In genomic region chr6:112087916-112088315, GRCh38 we compare ENCODE assay signal across 11 cellular contexts. TPM values are rescaled to one million over a fixed set of nuclear protein-coding genes. Genes with fewer than 3 reads are reported as not detected.
A peak's percentile ranks its signal among the peaks of the same experiment; 100 is the strongest.
DNase-seq lines count a peak whose midpoint lies in the region; ATAC-seq and TF ChIP-seq lines count a peak whose summit lies in the region.
"Had no signal": no experiment of that assay in that cellular context is flagged by ENCODE, and none has a peak within 500 bp of the region (broad histone marks: within the 10 kb centered on the region; RNA-seq: fewer than 3 reads in every experiment).

No MANE protein-coding gene starts in this region.

- peaks cover 2% of the 10 kb centered on the region for H3K79me1 ChIP-seq in neuronal stem cell (ENCODE audit: low read depth, low read length)

- H3K4ac ChIP-seq in neuronal stem cell (ENCODE audit: low read length), result no peak overlapping the region

- ATAC-seq in GM21737 (IDR thresholded peaks at IDR 0.05; ENCODE audit: unreplicated experiment) (no peak), T-helper 17 cell (no peak)

- H3K4me2 ChIP-seq in BLaER1 treated with 17β-estradiol and CSF1 and Interleukin-3, amounts not matched to agents 10 nM and 100 nM, result peak overlapping the region; percentile 65 to 93 (median 85)
- H3K4me2 ChIP-seq in Loucy (ENCODE audit: low read depth, low read length, poor library complexity, severe bottlenecking), result peak overlapping the region; percentile 86
- H3K4me2 ChIP-seq in neuronal stem cell (ENCODE audit: insufficient read depth, low read length, poor library complexity, severe bottlenecking), result peak overlapping the region; percentile 75

- TF ChIP-seq CTCF in Loucy (conservative IDR thresholded peaks at IDR 0.05; ENCODE audit: low read length), result no peak

- H3K14ac ChIP-seq in neuronal stem cell (ENCODE audit: low read length), result no peak overlapping the region

- peak overlapping the region; percentile 72 to 88 (median 83) for H3K9ac ChIP-seq in BLaER1 treated with 17β-estradiol and CSF1 and Interleukin-3, amounts not matched to agents 10 nM and 100 nM
- H3K9ac ChIP-seq in Loucy (ENCODE audit: low read depth, low read length, poor library complexity, severe bottlenecking) (peak overlapping the region; percentile 74), endocrine pancreas (ENCODE audit: control insufficient read depth, insufficient read depth, low read length) (peak overlapping the region; percentile 42), neuronal stem cell (ENCODE audit: low read depth, low read length, poor library complexity) (no peak overlapping the region)

- no peak overlapping the region for H2AK5ac ChIP-seq in neuronal stem cell (ENCODE audit: low read depth, low read length)

- no peak overlapping the region for H2BK5ac ChIP-seq in neuronal stem cell (ENCODE audit: low read length)

- H3K4me1 Mint-ChIP-seq in T-helper 17 cell, result peaks cover 3% of the 10 kb centered on the region

- WGBS in neuronal stem cell (ENCODE audit: extremely low coverage in 2 of 2, insufficient read length in 2 of 2, insufficient replicate concordance in 1 of 2), 2 donors, result no CpG with 5 or more reads among the region's 7 CpGs

- H3K23ac ChIP-seq in neuronal stem cell (ENCODE audit: low read depth, low read length, poor library complexity), result no peak overlapping the region

- H3K9me2 ChIP-seq in Loucy (replicated peaks; ENCODE audit: low read depth, low read length), result no peaks in the 10 kb centered on the region

- peaks cover 0 to 24% (median 14%) of the 10 kb centered on the region in 11 experiments; a peak in 8 of 22 replicates for H3K36me3 ChIP-seq in BLaER1 treated with 17β-estradiol and CSF1 and Interleukin-3, amounts not matched to agents 10 nM and 100 nM
- H3K36me3 ChIP-seq in Loucy (ENCODE audit: insufficient read depth, low read length), result no peaks in the 10 kb centered on the region
- no peaks in the 10 kb centered on the region for H3K36me3 ChIP-seq in endocrine pancreas (ENCODE audit: control insufficient read depth, insufficient read depth, low read length)
- H3K36me3 ChIP-seq in neuronal stem cell (replicated peaks in 1 of 2; ENCODE audit: control insufficient read depth in 2 of 2, insufficient read depth in 2 of 2, low read length in 2 of 2), result peaks cover 1 to 26% of the 10 kb centered on the region in 2 donors

- no peaks in the 10 kb centered on the region for H3K9me3 ChIP-seq in BLaER1 treated with 17β-estradiol and CSF1 and Interleukin-3, amounts not matched to agents 10 nM and 100 nM (replicated peaks in 1 of 11)
- H3K9me3 ChIP-seq in Loucy (ENCODE audit: insufficient read depth, low read depth, low read length) (no peaks in the 10 kb centered on the region), endocrine pancreas (ENCODE audit: control insufficient read depth, low read length) (no peaks in the 10 kb centered on the region), neuronal stem cell (replicated peaks in 1 of 2; ENCODE audit: control insufficient read depth in 2 of 2, insufficient read depth in 1 of 2, low read depth in 1 of 2, low read length in 2 of 2) (peaks cover 0 to 5% of the 10 kb centered on the region in 2 donors), T-helper 17 cell (ENCODE audit: control insufficient read depth, low read length, poor library complexity, severe bottlenecking) (no peaks in the 10 kb centered on the region)

- no peaks in the 10 kb centered on the region for H3K27me3 ChIP-seq in BLaER1 treated with 17β-estradiol and CSF1 and Interleukin-3, amounts not matched to agents 10 nM and 100 nM
- H3K27me3 ChIP-seq in Loucy (ENCODE audit: insufficient read depth, low read length, poor library complexity, severe bottlenecking) (no peaks in the 10 kb centered on the region), endocrine pancreas (ENCODE audit: control insufficient read depth, insufficient read depth, low read length) (no peaks in the 10 kb centered on the region), neuronal stem cell (ENCODE audit: control insufficient read depth in 3 of 3, insufficient read depth in 3 of 3, low read depth in 1 of 3, low read length in 3 of 3) (peaks cover 0 to 2% (median 0%) of the 10 kb centered on the region in 3 experiments)

- peaks cover 5 to 17% (median 13%) of the 10 kb centered on the region in 10 experiments; a peak in 19 of 20 replicates for H3K4me1 ChIP-seq in BLaER1 treated with 17β-estradiol and CSF1 and Interleukin-3, amounts not matched to agents 10 nM and 100 nM
- peaks cover 11% of the 10 kb centered on the region for H3K4me1 ChIP-seq in Loucy (ENCODE audit: insufficient read depth, low read length, poor library complexity, severe bottlenecking)
- H3K4me1 ChIP-seq in endocrine pancreas (ENCODE audit: control insufficient read depth, insufficient read depth, low read length), result peaks cover 13% of the 10 kb centered on the region
- H3K4me1 ChIP-seq in neuronal stem cell (ENCODE audit: control insufficient read depth in 2 of 2, insufficient read depth in 1 of 2, low read depth in 1 of 2, low read length in 2 of 2), result peaks cover 2 to 4% of the 10 kb centered on the region in 2 donors

- no peak overlapping the region for H3K18ac ChIP-seq in neuronal stem cell (ENCODE audit: low read length)

- no peak overlapping the region for H4K91ac ChIP-seq in neuronal stem cell (ENCODE audit: low read depth, low read length, poor library complexity)

- no peak overlapping the region for H2BK15ac ChIP-seq in neuronal stem cell (ENCODE audit: low read length)

- no peak overlapping the region for H4K8ac ChIP-seq in neuronal stem cell (ENCODE audit: low read depth, low read length)

- H3K4me3 Mint-ChIP-seq in T-helper 17 cell, result no peak overlapping the region

- H3K27ac ChIP-seq in BLaER1 treated with 17β-estradiol and CSF1 and Interleukin-3, amounts not matched to agents 10 nM and 100 nM, result peak overlapping the region in 8 of 11 experiments; percentile 62 to 79 (median 74); a peak in 12 of 22 replicates
- H3K27ac ChIP-seq in neuronal stem cell (replicated peaks; ENCODE audit: low read length), result no peak overlapping the region

- no peaks in the 10 kb centered on the region for H3F3A ChIP-seq in Loucy (ENCODE audit: low read depth)

- H3K27me3 Mint-ChIP-seq in T-helper 17 cell, result peaks cover 33% of the 10 kb centered on the region

- H2AFZ ChIP-seq in Loucy (ENCODE audit: low read length) (peak overlapping the region; percentile 99), neuronal stem cell (ENCODE audit: low read length) (peak overlapping the region; percentile 92)

- no peaks in the 10 kb centered on the region for H4K20me1 ChIP-seq in BLaER1 treated with 17β-estradiol and CSF1 and Interleukin-3, amounts not matched to agents 10 nM and 100 nM
- peaks cover 4% of the 10 kb centered on the region for H4K20me1 ChIP-seq in Loucy (ENCODE audit: insufficient read depth, low read length, poor library complexity, severe bottlenecking)

- H3K79me2 ChIP-seq in Loucy (ENCODE audit: insufficient read depth, low read length), result peaks cover 5% of the 10 kb centered on the region; the same call in 1 of the 2 replicates

- no peaks in the 10 kb centered on the region for H3K36me3 Mint-ChIP-seq in T-helper 17 cell (ENCODE audit: low read depth)

- peak overlapping the region; percentile 74 to 91 (median 83) for H3K4me3 ChIP-seq in BLaER1 treated with 17β-estradiol and CSF1 and Interleukin-3, amounts not matched to agents 10 nM and 100 nM
- H3K4me3 ChIP-seq in Loucy (ENCODE audit: low read length, poor library complexity, severe bottlenecking), result peak overlapping the region; percentile 90
- H3K4me3 ChIP-seq in endocrine pancreas (ENCODE audit: control insufficient read depth, insufficient read depth, low read length), result peak overlapping the region; percentile 96
- peak overlapping the region; percentile 75 to 90 for H3K4me3 ChIP-seq in neuronal stem cell (ENCODE audit: low read length in 2 of 2)

- H3K27ac Mint-ChIP-seq in T-helper 17 cell, result no peak overlapping the region

- no peak overlapping the region for H2BK12ac ChIP-seq in neuronal stem cell (ENCODE audit: low read length)

- no peak overlapping the region for H2BK120ac ChIP-seq in neuronal stem cell (ENCODE audit: low read depth, low read length)

- DNase-seq in neuronal stem cell (ENCODE audit: low spot score) (peak; percentile 2), cortex of kidney (lab: John Stamatoyannopoulos, UW) (no peak), HCEC 1CT (no peak), T-helper 17 cell (no peak)

RNA-seq across cellular contexts. Expression of gene FAM229B, which starts 0.5 kb away (rescaled TPM):
- 49.5 TPM for polyA plus RNA-seq in neuronal stem cell (2013, experiment 1 of 2)
- polyA plus RNA-seq in neuronal stem cell (2013, experiment 2 of 2), result 50.6 TPM
- total RNA-seq in T-helper 17 cell, result 1 to 10 TPM in 1 of 2 donors, under 1 TPM in 1; 0.50 to 3.9 TPM

RNA-seq across cellular contexts. Expression of gene TUBE1, which starts 0.6 kb away (rescaled TPM):
- 15.2 TPM for polyA plus RNA-seq in neuronal stem cell (2013, experiment 1 of 2)
- polyA plus RNA-seq in neuronal stem cell (2013, experiment 2 of 2), result 15.9 TPM
- total RNA-seq in T-helper 17 cell, result 10 to 100 TPM; 26.5 to 32.9 TPM

RNA-seq across cellular contexts. Expression of gene CCN6, which starts 34.0 kb away (rescaled TPM):
- polyA plus RNA-seq in neuronal stem cell (2013, experiment 1 of 2), result not detected
- not detected for polyA plus RNA-seq in neuronal stem cell (2013, experiment 2 of 2)
- total RNA-seq in T-helper 17 cell, result not detected
- total RNA-seq: pulmonary artery endothelial cell; T-helper 1 cell treated with Interleukin-12 subunit alpha and Interleukin-12 subunit beta and Interleukin-4 antibody, amounts not matched to agents 30 ng/mL and 1 ng/mL, for 36 hours had no signal
- polyA plus RNA-seq: adipose tissue had no signal
